In genomic region chr5:128644863-128645262, GRCh38 we compare ENCODE assay signal across 17 cellular contexts.
DNase-seq lines count a peak whose midpoint lies in the region; ATAC-seq, FAIRE-seq and TF ChIP-seq lines count a peak whose summit lies in the region.
"Had no signal": no experiment of that assay in that cellular context is flagged by ENCODE, and none has a peak within 500 bp of the region (broad histone marks: within the 10 kb centered on the region; RNA-seq: fewer than 3 reads in every experiment).

No MANE protein-coding gene starts in this region.

- WGBS in endodermal cell (ENCODE audit: insufficient coverage in 1 of 2, insufficient read length in 1 of 2), 2 experiments = 92 to 100% methylated on average over 2 to 4 of the region's 4 CpGs

- H3K36me3 Mint-ChIP-seq in endodermal cell (ENCODE audit: low read depth) = no peaks in the 10 kb centered on the region
- H3K36me3 Mint-ChIP-seq: CD8-positive, alpha-beta memory T cell had no signal

- H3K4me2 ChIP-seq in PC-9 (peak overlapping the region; percentile 47), endothelial cell of umbilical vein (ENCODE audit: insufficient read depth, low read length) (peak overlapping the region; percentile 85)

- no peaks in the 10 kb centered on the region for H3K9me3 Mint-ChIP-seq in endodermal cell
- H3K9me3 Mint-ChIP-seq: activated T-cell treated with anti-CD3 and anti-CD28 coated beads, Interleukin-2, amount 50 U/mL, for 24 hours; effector memory CD8-positive, alpha-beta T cell; nephron had no signal

- no peaks in the 10 kb centered on the region for H3K36me3 ChIP-seq in PC-9 (ENCODE audit: low read depth)
- no peaks in the 10 kb centered on the region for H3K36me3 ChIP-seq in endothelial cell of umbilical vein (ENCODE audit: control insufficient read depth in 2 of 2, extremely low read depth in 1 of 2, insufficient read depth in 2 of 2, low read length in 2 of 2)
- H3K36me3 ChIP-seq in endodermal cell (ENCODE audit: control insufficient read depth, insufficient read depth, low read length) = no peaks in the 10 kb centered on the region
- H3K36me3 ChIP-seq: adrenal gland, Peyer's patch had no signal

- H3K4me1 ChIP-seq in PC-9 (replicated peaks; ENCODE audit: insufficient read depth) (no peaks in the 10 kb centered on the region), endothelial cell of umbilical vein (ENCODE audit: control insufficient read depth, extremely low read depth, insufficient read depth, low read length) (peaks cover 20% of the 10 kb centered on the region), endodermal cell (ENCODE audit: control insufficient read depth, insufficient read depth, low read length) (no peaks in the 10 kb centered on the region)
- H3K4me1 ChIP-seq: adrenal gland, Peyer's patch had no signal

- POLR2A ChIA-PET in PC-9 (lab: Charles Lee; ENCODE audit: unreplicated experiment) (no interaction called here), endothelial cell of umbilical vein (lab: Charles Lee) (no interaction called here)

- in situ Hi-C loops in GM13977 (cut with MboI; ENCODE audit: low pct_unique_long_range_greater_than_20kb, low sequenced_read_pairs, unreplicated experiment) = no loop called here

- BruUV-seq in PC-9 (replicated peaks; lab: Mats Ljungman, UMichigan) (no TSS peak), endothelial cell of umbilical vein (replicated peaks; lab: Mats Ljungman, UMichigan) (no TSS peak)

- peaks cover 4% of the 10 kb centered on the region for H3K27me3 Mint-ChIP-seq in endodermal cell (ENCODE audit: insufficient read depth)
- H3K27me3 Mint-ChIP-seq: activated T-cell treated with anti-CD3 and anti-CD28 coated beads, Interleukin-2, amount 50 U/mL, for 24 hours; CD8-positive, alpha-beta memory T cell; effector memory CD8-positive, alpha-beta T cell had no signal

- H3K79me2 ChIP-seq in PC-9 (ENCODE audit: low read depth) (no peaks in the 10 kb centered on the region), endothelial cell of umbilical vein (ENCODE audit: control insufficient read depth, insufficient read depth, low read length) (no peaks in the 10 kb centered on the region)

- H2AFZ ChIP-seq in PC-9 (no peak overlapping the region), endothelial cell of umbilical vein (ENCODE audit: low read depth, low read length) (peak overlapping the region; percentile 97)

- TF ChIP-seq POLR2A in endothelial cell of umbilical vein (IDR thresholded peaks at IDR 0.05; ENCODE audit: low read depth, low read length) = no peak
- no peak for TF ChIP-seq POLR2A in GM18505 (IDR thresholded peaks at IDR 0.05; ENCODE audit: borderline replicate concordance, extremely low read depth, insufficient read depth, insufficient read length)

- CTCF ChIA-PET in PC-9 (lab: Charles Lee) (no interaction called here), endothelial cell of umbilical vein (lab: Charles Lee) (interaction anchor here (0.6 to 2.0 kb wide), 7 partner anchors 12 to 1888 kb away, joined by 3 to 11 read pairs (median 3); no protein-coding TSS in a partner anchor)

- no peaks in the 10 kb centered on the region for H3K9me1 ChIP-seq in endothelial cell of umbilical vein (replicated peaks; ENCODE audit: control insufficient read depth, extremely low read depth, insufficient read depth, low read length)

- H3K27ac Mint-ChIP-seq in endodermal cell = no peak overlapping the region
- H3K27ac Mint-ChIP-seq: activated T-cell treated with anti-CD3 and anti-CD28 coated beads, Interleukin-2, amount 50 U/mL, for 24 hours; effector memory CD8-positive, alpha-beta T cell had no signal

- TF ChIP-seq CTCF in PC-9 (conservative IDR thresholded peaks at IDR 0.05) = no peak
- no peak for TF ChIP-seq CTCF in endothelial cell of umbilical vein (IDR thresholded peaks at IDR 0.05; ENCODE audit: extremely low read depth in 1 of 2, insufficient read depth in 1 of 2, low read depth in 1 of 2, low read length in 2 of 2)
- no peak for TF ChIP-seq CTCF in endodermal cell (conservative IDR thresholded peaks at IDR 0.05)
- TF ChIP-seq CTCF in GM13977 (IDR thresholded peaks at IDR 0.05; ENCODE audit: extremely low read depth, insufficient read depth, missing control alignments) = no peak

- H4K20me1 ChIP-seq in PC-9 (ENCODE audit: insufficient read depth) (no peaks in the 10 kb centered on the region), endothelial cell of umbilical vein (replicated peaks; ENCODE audit: control insufficient read depth, extremely low read depth, insufficient read depth, low read length) (no peaks in the 10 kb centered on the region)

- H3K9ac ChIP-seq in endothelial cell of umbilical vein (replicated peaks; ENCODE audit: extremely low read depth, insufficient read depth, low read length) (peak overlapping the region; percentile 45), endodermal cell (ENCODE audit: extremely low read depth, low read length, poor library complexity, severe bottlenecking) (no peak overlapping the region)

- peak; percentile 15 for FAIRE-seq in endothelial cell of umbilical vein (lab: Jason Lieb, UNC)

- no peaks in the 10 kb centered on the region; the same call in 1 of the 2 replicates for H3K9me2 ChIP-seq in PC-9 (ENCODE audit: insufficient read depth)

- H3F3A ChIP-seq in PC-9 (ENCODE audit: insufficient read depth, low read depth) = no peaks in the 10 kb centered on the region

- dilution Hi-C loops in endothelial cell of umbilical vein (cut with MboI; ENCODE audit: extremely low pct_ligation_motif_present, low sequenced_read_pairs) = no loop called here

- H3K4me3 ChIP-seq in PC-9 = no peak overlapping the region
- H3K4me3 ChIP-seq in endothelial cell of umbilical vein (replicated peaks in 1 of 3; ENCODE audit: insufficient read depth in 1 of 3, low read depth in 1 of 3, low read length in 3 of 3) = peak overlapping the region in 2 of 3 experiments; percentile 24 to 50
- H3K4me3 ChIP-seq in endodermal cell (ENCODE audit: low read length) = no peak overlapping the region
- H3K4me3 ChIP-seq: adrenal gland, Peyer's patch had no signal

- H3K9me3 ChIP-seq in PC-9 (ENCODE audit: insufficient read depth, low read depth) (no peaks in the 10 kb centered on the region), endothelial cell of umbilical vein (replicated peaks; ENCODE audit: control insufficient read depth, insufficient read depth, low read length) (no peaks in the 10 kb centered on the region), endodermal cell (ENCODE audit: control insufficient read depth, low read length) (no peaks in the 10 kb centered on the region)
- H3K9me3 ChIP-seq: Peyer's patch had no signal

- DNase-seq in PC-9 = no peak
- DNase-seq in endothelial cell of umbilical vein (ENCODE audit: low read depth, low spot score) = peak; percentile 86
- DNase-seq in retina = peak; percentile 11
- DNase-seq in endodermal cell = no peak
- DNase-seq in activated CD8-positive, alpha-beta memory T cell treated with anti-CD3 and anti-CD28 coated beads, Interleukin-2, amount 50 U/mL, for 4 hours = no peak
- no peak for DNase-seq in GM13977 (ENCODE audit: low spot score)
- DNase-seq: activated T-cell treated with anti-CD3 and anti-CD28 coated beads, Interleukin-2, amount 50 U/mL, for 24 hours; adrenal gland; CD8-positive, alpha-beta memory T cell; effector memory CD8-positive, alpha-beta T cell; left colon; MV-4-11; NCI-H2227 treated with DMSO at 0.1 percent for 48 hours; Peyer's patch had no signal

- no peak overlapping the region for H3K4me3 Mint-ChIP-seq in endodermal cell
- H3K4me3 Mint-ChIP-seq: activated T-cell treated with anti-CD3 and anti-CD28 coated beads, Interleukin-2, amount 50 U/mL, for 24 hours; CD8-positive, alpha-beta memory T cell; effector memory CD8-positive, alpha-beta T cell; nephron had no signal

- H3K27me3 ChIP-seq in PC-9 (ENCODE audit: insufficient read depth, low read depth) = no peaks in the 10 kb centered on the region
- no peaks in the 10 kb centered on the region for H3K27me3 ChIP-seq in endothelial cell of umbilical vein (ENCODE audit: control insufficient read depth in 2 of 2, insufficient read depth in 2 of 2, low read length in 2 of 2)
- no peaks in the 10 kb centered on the region for H3K27me3 ChIP-seq in endodermal cell (ENCODE audit: control insufficient read depth, insufficient read depth, low read length, poor library complexity, severe bottlenecking)
- H3K27me3 ChIP-seq: adrenal gland, Peyer's patch had no signal

- ATAC-seq in GM18867 (IDR thresholded peaks at IDR 0.05; ENCODE audit: unreplicated experiment) = peak; percentile 79
- no peak for ATAC-seq in GM18505 (IDR thresholded peaks at IDR 0.05; ENCODE audit: unreplicated experiment)
- ATAC-seq: effector memory CD8-positive, alpha-beta T cell; left colon had no signal

- intact Hi-C loops in PC-9 (cut with micrococcal nuclease; ENCODE audit: unreplicated experiment) = no loop called here
- intact Hi-C loops in endothelial cell of umbilical vein (cut with micrococcal nuclease) = no loop called here

- H3K27ac ChIP-seq in PC-9 (no peak overlapping the region), endothelial cell of umbilical vein (ENCODE audit: insufficient read depth, low read depth, low read length) (peak overlapping the region; percentile 57), endodermal cell (ENCODE audit: low read depth, low read length) (no peak overlapping the region)
- H3K27ac ChIP-seq: adrenal gland, Peyer's patch had no signal

- peaks cover 3% of the 10 kb centered on the region for H3K4me1 Mint-ChIP-seq in endodermal cell
- H3K4me1 Mint-ChIP-seq: CD8-positive, alpha-beta memory T cell had no signal

TF ChIP-seq in endothelial cell of umbilical vein, 7 proteins besides CTCF, POLR2A, EP300 and RAD21:
- TF ChIP-seq GATA2 (IDR thresholded peaks at IDR 0.05; ENCODE audit: insufficient read depth, insufficient read length, low read depth, low read length) = peak; percentile 78
- TF ChIP-seq POLR2AphosphoS5 (IDR thresholded peaks at IDR 0.05; ENCODE audit: insufficient read depth, low read depth, low read length) = no peak
- no peak for TF ChIP-seq FOS (IDR thresholded peaks at IDR 0.05; ENCODE audit: borderline replicate concordance, insufficient read depth, low read length)

Comparison
In these comparisons a context has a peak if more than half of its experiments do, and no peak if none do; other contexts are left out.
1. DNase-seq: peak in endothelial cell of umbilical vein (single experiment) and retina (single experiment); none in PC-9 (0 of 2), endodermal cell (single experiment), activated CD8-positive, alpha-beta memory T cell treated with anti-CD3 and anti-CD28 coated beads, Interleukin-2, amount 50 U/mL, for 4 hours (single experiment) and GM13977 (single experiment).
2. H3K4me3 ChIP-seq: peak in endothelial cell of umbilical vein (2 of 3); none in PC-9 (single experiment) and endodermal cell (single experiment).